In the genomic region with DNA sequence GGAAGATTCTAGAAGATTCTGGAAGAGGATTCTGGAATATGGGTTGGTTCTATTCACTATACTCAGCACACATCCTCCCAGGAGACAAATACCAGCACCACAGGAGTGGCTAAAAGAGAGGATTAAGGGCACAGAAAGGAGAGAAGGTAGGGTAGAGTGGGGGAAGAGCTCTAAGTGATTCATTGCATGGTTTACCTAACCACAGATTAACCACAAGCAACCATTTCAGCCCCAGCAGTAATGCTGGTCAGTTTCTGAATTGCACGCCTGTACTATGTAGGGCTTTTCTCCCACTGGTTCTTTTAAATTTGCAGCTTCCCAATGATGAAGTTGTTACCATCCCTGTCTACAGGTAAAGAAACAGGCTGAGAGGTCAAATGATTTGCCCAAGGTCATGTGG, we compare ENCODE assay signal across 10 cellular contexts.
DNase-seq lines count a peak whose midpoint lies in the region; ATAC-seq, FAIRE-seq and TF ChIP-seq lines count a peak whose summit lies in the region.
"Had no signal": no experiment of that assay in that cellular context is flagged by ENCODE, and none has a peak within 500 bp of the region (broad histone marks: within the 10 kb centered on the region; RNA-seq: fewer than 3 reads in every experiment).

No MANE protein-coding gene starts in this region.

- H3K27me3 ChIP-seq in endodermal cell (ENCODE audit: control insufficient read depth, insufficient read depth, low read length, poor library complexity, severe bottlenecking), result no peaks in the 10 kb centered on the region

- H3K9me3 ChIP-seq in endodermal cell (ENCODE audit: control insufficient read depth, low read length), result no peaks in the 10 kb centered on the region

- ATAC-seq in GM21390 (IDR thresholded peaks at IDR 0.05; ENCODE audit: unreplicated experiment), result peak; percentile 73

- peaks cover 9% of the 10 kb centered on the region for H3K4me1 Mint-ChIP-seq in endodermal cell

- no peak overlapping the region for H3K4me3 Mint-ChIP-seq in endodermal cell

- H3K4me3 ChIP-seq in endodermal cell (ENCODE audit: low read length), result no peak overlapping the region

- no peaks in the 10 kb centered on the region for H3K4me1 ChIP-seq in endodermal cell (ENCODE audit: control insufficient read depth, insufficient read depth, low read length)

- DNase-seq in COLO829 (ENCODE audit: low spot score), result peak; percentile 49
- peak; percentile 87 for DNase-seq in HT1080 (ENCODE audit: low read depth)
- no peak for DNase-seq in endodermal cell
- DNase-seq in D721Med (ENCODE audit: insufficient read length, low spot score), result no peak
- DNase-seq in pons (ENCODE audit: low spot score), result no peak
- no peak for DNase-seq in NCI-H2107 (lab: John Stamatoyannopoulos, UW)
- DNase-seq in GOT3 (lab: John Stamatoyannopoulos, UW), result no peak
- DNase-seq: activated T-cell treated with anti-CD3 and anti-CD28 coated beads, Interleukin-2, amount 50 U/mL, for 48 hours; NCI-H446 treated with DMSO at 0.1 percent for 48 hours had no signal

- TF ChIP-seq CTCF in endodermal cell (conservative IDR thresholded peaks at IDR 0.05), result peak; percentile 15
- no peak for TF ChIP-seq CTCF in D721Med (IDR thresholded peaks at IDR 0.05; ENCODE audit: insufficient read depth, missing control alignments)

- H3K9ac ChIP-seq in endodermal cell (ENCODE audit: extremely low read depth, low read length, poor library complexity, severe bottlenecking), result no peak overlapping the region

- no peak overlapping the region for H3K27ac ChIP-seq in endodermal cell (ENCODE audit: low read depth, low read length)

- H3K9me3 Mint-ChIP-seq in endodermal cell, result no peaks in the 10 kb centered on the region

- WGBS in endodermal cell (ENCODE audit: insufficient coverage in 1 of 2, insufficient read length in 1 of 2), 2 experiments, result 97 to 100% methylated on average over 1 of the region's 1 CpG

- H3K36me3 ChIP-seq in endodermal cell (ENCODE audit: control insufficient read depth, insufficient read depth, low read length), result no peaks in the 10 kb centered on the region

- H3K27me3 Mint-ChIP-seq in endodermal cell (ENCODE audit: insufficient read depth), result no peaks in the 10 kb centered on the region

- H3K27ac Mint-ChIP-seq in endodermal cell, result no peak overlapping the region

- no peaks in the 10 kb centered on the region for H3K36me3 Mint-ChIP-seq in endodermal cell (ENCODE audit: low read depth)

- no peak for FAIRE-seq in D721Med (lab: Jason Lieb, UNC)

Comparison
In these comparisons a context has a peak if more than half of its experiments do, and no peak if none do; other contexts are left out.
1. DNase-seq: peak in COLO829 (single experiment) and HT1080 (single experiment); none in endodermal cell (single experiment), D721Med (single experiment), pons (single experiment), NCI-H2107 (single experiment) and GOT3 (single experiment).